Comparison of ENCODE assay signal across 1 cellular context in the genomic region with DNA sequence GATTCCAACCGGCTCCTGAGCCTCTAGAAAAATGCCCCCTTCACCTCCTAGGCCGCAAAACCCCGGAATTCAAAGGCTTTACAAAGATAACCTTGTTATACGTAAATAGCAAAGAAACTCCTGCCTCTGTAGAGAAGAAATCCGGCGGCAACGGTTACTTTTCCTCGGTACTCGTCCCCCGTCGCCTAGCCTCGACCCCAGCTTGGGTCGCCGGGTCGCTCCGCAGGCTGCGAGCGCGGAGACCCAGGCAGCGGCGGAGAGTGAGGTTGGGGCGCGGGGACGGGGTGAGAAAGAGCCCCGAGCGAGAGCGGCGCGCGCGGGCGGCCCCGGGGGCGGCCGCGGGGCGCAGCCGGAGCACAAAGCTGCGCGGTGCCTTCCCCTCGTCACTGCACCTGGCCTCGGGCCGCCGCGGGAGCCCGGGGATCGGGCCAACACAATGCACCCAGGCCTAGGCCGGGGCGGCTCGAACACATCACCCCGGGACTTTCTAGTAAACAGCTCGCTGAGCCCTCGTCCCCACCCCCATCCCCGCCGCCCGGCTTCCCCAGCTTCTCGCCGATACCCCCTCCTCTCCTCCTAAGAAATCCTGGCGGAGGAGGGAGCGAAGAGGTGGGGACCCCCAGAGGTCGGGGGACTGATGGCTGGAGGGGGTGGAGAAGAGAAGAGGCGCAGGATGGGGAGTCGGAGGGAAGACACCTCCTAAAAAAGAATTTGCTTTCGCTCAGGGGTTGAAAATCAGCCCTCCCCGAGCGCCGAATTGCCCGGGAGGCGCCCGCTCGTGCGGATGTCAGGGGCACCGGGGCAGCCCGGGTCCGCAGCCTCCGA.
TF ChIP-seq lines count a peak whose summit lies in the region.

No MANE protein-coding gene starts in this region.

TF ChIP-seq in HEK293, 187 proteins besides CTCF, POLR2A, EP300 and RAD21 (continued from another document):
- no peak for TF ChIP-seq ZNF629 (tag by site-specific recombination; IDR thresholded peaks at IDR 0.05)
- TF ChIP-seq, protein P1, sequence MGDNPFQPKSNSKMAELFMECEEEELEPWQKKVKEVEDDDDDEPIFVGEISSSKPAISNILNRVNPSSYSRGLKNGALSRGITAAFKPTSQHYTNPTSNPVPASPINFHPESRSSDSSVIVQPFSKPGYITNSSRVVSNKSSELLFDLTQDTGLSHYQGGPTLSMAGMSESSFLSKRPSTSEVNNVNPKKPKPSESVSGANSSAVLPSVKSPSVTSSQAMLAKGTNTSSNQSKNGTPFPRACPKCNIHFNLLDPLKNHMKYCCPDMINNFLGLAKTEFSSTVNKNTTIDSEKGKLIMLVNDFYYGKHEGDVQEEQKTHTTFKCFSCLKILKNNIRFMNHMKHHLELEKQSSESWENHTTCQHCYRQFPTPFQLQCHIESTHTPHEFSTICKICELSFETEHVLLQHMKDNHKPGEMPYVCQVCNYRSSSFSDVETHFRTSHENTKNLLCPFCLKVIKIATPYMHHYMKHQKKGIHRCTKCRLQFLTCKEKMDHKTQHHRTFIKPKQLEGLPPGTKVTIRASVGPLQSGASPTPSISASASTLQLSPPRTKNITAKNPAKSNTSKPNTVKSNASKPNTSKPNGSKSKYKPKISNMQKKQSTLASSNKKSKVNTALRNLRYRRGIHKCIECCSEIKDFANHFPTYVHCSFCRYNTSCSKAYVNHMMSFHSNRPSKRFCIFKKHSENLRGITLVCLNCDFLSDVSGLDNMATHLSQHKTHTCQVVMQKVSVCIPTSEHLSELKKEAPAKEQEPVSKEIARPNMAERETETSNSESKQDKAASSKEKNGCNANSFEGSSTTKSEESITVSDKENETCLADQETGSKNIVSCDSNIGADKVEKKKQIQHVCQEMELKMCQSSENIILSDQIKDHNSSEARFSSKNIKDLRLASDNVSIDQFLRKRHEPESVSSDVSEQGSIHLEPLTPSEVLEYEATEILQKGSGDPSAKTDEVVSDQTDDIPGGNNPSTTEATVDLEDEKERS (tag by site-specific recombination; IDR thresholded peaks at IDR 0.05) = no peak
- peak; percentile 40 for TF ChIP-seq ZNF335 (tag by site-specific recombination; conservative IDR thresholded peaks at IDR 0.05)
- TF ChIP-seq, protein P2, sequence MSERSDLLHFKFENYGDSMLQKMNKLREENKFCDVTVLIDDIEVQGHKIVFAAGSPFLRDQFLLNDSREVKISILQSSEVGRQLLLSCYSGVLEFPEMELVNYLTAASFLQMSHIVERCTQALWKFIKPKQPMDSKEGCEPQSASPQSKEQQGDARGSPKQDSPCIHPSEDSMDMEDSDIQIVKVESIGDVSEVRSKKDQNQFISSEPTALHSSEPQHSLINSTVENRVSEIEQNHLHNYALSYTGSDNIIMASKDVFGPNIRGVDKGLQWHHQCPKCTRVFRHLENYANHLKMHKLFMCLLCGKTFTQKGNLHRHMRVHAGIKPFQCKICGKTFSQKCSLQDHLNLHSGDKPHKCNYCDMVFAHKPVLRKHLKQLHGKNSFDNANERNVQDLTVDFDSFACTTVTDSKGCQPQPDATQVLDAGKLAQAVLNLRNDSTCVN (tag by site-specific recombination; optimal IDR thresholded peaks at IDR 0.05) = peak; percentile 16
- no peak for TF ChIP-seq ZNF621 (tag by site-specific recombination; IDR thresholded peaks at IDR 0.05)
- TF ChIP-seq, protein P3, sequence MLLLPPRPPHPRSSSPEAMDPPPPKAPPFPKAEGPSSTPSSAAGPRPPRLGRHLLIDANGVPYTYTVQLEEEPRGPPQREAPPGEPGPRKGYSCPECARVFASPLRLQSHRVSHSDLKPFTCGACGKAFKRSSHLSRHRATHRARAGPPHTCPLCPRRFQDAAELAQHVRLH (tag by site-specific recombination; IDR thresholded peaks at IDR 0.05) = no peak
- TF ChIP-seq, protein P4, sequence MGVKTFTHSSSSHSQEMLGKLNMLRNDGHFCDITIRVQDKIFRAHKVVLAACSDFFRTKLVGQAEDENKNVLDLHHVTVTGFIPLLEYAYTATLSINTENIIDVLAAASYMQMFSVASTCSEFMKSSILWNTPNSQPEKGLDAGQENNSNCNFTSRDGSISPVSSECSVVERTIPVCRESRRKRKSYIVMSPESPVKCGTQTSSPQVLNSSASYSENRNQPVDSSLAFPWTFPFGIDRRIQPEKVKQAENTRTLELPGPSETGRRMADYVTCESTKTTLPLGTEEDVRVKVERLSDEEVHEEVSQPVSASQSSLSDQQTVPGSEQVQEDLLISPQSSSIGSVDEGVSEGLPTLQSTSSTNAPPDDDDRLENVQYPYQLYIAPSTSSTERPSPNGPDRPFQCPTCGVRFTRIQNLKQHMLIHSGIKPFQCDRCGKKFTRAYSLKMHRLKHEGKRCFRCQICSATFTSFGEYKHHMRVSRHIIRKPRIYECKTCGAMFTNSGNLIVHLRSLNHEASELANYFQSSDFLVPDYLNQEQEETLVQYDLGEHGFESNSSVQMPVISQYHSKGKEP (tag by site-specific recombination; IDR thresholded peaks at IDR 0.05) = no peak
- TF ChIP-seq, protein P5, sequence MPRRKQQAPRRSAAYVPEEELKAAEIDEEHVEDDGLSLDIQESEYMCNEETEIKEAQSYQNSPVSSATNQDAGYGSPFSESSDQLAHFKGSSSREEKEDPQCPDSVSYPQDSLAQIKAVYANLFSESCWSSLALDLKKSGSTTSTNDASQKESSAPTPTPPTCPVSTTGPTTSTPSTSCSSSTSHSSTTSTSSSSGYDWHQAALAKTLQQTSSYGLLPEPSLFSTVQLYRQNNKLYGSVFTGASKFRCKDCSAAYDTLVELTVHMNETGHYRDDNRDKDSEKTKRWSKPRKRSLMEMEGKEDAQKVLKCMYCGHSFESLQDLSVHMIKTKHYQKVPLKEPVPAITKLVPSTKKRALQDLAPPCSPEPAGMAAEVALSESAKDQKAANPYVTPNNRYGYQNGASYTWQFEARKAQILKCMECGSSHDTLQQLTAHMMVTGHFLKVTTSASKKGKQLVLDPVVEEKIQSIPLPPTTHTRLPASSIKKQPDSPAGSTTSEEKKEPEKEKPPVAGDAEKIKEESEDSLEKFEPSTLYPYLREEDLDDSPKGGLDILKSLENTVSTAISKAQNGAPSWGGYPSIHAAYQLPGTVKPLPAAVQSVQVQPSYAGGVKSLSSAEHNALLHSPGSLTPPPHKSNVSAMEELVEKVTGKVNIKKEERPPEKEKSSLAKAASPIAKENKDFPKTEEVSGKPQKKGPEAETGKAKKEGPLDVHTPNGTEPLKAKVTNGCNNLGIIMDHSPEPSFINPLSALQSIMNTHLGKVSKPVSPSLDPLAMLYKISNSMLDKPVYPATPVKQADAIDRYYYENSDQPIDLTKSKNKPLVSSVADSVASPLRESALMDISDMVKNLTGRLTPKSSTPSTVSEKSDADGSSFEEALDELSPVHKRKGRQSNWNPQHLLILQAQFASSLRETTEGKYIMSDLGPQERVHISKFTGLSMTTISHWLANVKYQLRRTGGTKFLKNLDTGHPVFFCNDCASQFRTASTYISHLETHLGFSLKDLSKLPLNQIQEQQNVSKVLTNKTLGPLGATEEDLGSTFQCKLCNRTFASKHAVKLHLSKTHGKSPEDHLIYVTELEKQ (tag by site-specific recombination; IDR thresholded peaks at IDR 0.05; ENCODE audit: borderline replicate concordance) = no peak
- 0 out of 2 replicates have a peak, but pooled peaks have one; percentile 21 for TF ChIP-seq ZSCAN30 (tag by site-specific recombination; IDR thresholded peaks at IDR 0.05)
- peak; percentile 83; the same call in 1 of the 2 replicates for TF ChIP-seq ZBTB8A (tag by site-specific recombination; IDR thresholded peaks at IDR 0.05)
- TF ChIP-seq, protein P6, sequence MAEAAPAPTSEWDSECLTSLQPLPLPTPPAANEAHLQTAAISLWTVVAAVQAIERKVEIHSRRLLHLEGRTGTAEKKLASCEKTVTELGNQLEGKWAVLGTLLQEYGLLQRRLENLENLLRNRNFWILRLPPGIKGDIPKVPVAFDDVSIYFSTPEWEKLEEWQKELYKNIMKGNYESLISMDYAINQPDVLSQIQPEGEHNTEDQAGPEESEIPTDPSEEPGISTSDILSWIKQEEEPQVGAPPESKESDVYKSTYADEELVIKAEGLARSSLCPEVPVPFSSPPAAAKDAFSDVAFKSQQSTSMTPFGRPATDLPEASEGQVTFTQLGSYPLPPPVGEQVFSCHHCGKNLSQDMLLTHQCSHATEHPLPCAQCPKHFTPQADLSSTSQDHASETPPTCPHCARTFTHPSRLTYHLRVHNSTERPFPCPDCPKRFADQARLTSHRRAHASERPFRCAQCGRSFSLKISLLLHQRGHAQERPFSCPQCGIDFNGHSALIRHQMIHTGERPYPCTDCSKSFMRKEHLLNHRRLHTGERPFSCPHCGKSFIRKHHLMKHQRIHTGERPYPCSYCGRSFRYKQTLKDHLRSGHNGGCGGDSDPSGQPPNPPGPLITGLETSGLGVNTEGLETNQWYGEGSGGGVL (tag by site-specific recombination; IDR thresholded peaks at IDR 0.05) = peak; percentile 47
- TF ChIP-seq, protein P7, sequence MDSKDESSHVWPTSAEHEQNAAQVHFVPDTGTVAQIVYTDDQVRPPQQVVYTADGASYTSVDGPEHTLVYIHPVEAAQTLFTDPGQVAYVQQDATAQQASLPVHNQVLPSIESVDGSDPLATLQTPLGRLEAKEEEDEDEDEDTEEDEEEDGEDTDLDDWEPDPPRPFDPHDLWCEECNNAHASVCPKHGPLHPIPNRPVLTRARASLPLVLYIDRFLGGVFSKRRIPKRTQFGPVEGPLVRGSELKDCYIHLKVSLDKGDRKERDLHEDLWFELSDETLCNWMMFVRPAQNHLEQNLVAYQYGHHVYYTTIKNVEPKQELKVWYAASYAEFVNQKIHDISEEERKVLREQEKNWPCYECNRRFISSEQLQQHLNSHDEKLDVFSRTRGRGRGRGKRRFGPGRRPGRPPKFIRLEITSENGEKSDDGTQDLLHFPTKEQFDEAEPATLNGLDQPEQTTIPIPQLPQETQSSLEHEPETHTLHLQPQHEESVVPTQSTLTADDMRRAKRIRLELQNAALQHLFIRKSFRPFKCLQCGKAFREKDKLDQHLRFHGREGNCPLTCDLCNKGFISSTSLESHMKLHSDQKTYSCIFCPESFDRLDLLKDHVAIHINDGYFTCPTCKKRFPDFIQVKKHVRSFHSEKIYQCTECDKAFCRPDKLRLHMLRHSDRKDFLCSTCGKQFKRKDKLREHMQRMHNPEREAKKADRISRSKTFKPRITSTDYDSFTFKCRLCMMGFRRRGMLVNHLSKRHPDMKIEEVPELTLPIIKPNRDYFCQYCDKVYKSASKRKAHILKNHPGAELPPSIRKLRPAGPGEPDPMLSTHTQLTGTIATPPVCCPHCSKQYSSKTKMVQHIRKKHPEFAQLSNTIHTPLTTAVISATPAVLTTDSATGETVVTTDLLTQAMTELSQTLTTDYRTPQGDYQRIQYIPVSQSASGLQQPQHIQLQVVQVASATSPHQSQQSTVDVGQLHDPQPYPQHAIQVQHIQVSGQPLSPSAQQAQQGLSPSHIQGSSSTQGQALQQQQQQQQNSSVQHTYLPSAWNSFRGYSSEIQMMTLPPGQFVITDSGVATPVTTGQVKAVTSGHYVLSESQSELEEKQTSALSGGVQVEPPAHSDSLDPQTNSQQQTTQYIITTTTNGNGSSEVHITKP (tag by site-specific recombination; IDR thresholded peaks at IDR 0.05) = no peak
- TF ChIP-seq ZNF416 (tag by site-specific recombination; IDR thresholded peaks at IDR 0.05) = no peak
- no peak for TF ChIP-seq ZNF571 (tag by site-specific recombination; IDR thresholded peaks at IDR 0.05)
